Comparison of ENCODE assay signal across 8 cellular contexts in the genomic region with DNA sequence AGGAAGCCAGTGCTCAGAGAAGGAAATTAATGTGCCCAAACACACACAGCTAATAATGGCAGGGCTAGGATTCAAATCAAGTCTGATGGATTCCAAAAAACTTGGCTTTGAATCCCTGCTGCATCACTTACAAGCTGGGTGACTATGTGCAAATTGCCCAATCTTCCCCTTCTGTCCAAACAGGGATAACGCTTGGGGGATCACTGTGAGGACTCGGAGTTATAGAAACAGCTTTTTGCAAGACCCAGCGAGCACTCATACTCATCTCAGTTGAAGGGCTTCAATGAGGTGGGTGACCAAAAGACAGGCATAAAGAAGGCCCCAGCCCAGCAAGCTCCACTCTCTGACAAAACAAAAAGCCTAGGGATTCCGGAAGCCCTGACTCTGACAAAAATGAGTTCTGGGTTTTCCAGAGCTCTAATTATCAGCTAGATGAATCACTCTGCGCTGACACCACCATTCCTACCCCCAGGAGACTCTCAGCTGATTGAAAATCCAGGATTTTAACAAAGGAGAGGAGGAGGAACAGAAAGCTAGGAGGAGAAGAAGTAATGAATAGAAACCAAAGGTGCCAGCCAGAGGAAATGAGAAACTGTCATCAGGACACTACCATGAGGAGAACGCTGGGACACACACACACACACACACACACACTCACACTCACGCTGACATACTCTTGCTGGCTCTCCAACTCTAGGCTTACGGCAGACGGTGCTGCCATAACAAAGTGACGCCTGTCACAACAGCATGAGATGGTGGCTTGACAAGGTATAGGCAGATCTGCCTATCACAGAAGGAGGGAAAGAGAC. TPM values are rescaled to one million over a fixed set of nuclear protein-coding genes. Genes with fewer than 3 reads are reported as not detected.
DNase-seq lines count a peak whose midpoint lies in the region; ATAC-seq, FAIRE-seq and TF ChIP-seq lines count a peak whose summit lies in the region.

No MANE protein-coding gene starts in this region.

- ATAC-seq in K562 = no peak
- ATAC-seq in thoracic aorta (ENCODE audit: insufficient number of reproducible peaks, low FRiP score, low read depth) = no peak
- ATAC-seq in GM18520 (IDR thresholded peaks at IDR 0.05; ENCODE audit: unreplicated experiment) = no peak
- no peak for ATAC-seq in GM21447 (IDR thresholded peaks at IDR 0.05; ENCODE audit: unreplicated experiment)

- H3K4me3 ChIP-seq in K562 (peak overlapping the region; percentile 91), thoracic aorta (peak overlapping the region; percentile 70)

- intact Hi-C loops in Calu3 (cut with micrococcal nuclease; ENCODE audit: unreplicated experiment) (no loop called here), K562 (cut with micrococcal nuclease) (loop anchor here (5.0 kb wide), 1 partner anchor 65 kb away; a partner anchor contains a TSS)

- H2AFZ ChIP-seq in K562 (ENCODE audit: low read depth, low read length) = peak overlapping the region; percentile 42

- POLR2A ChIA-PET in K562 (lab: Yijun Ruan, JAX) = interaction anchor here (0.6 to 9.7 kb wide), 44 partner anchors 10 to 1085 kb away, joined by 3 to 315 read pairs (median 4); a partner anchor contains a TSS

- H3K79me2 ChIP-seq in K562 (ENCODE audit: control insufficient read depth, insufficient read depth, low read length) = peaks cover 41% of the 10 kb centered on the region

- peak overlapping the region; percentile 100 for H3K27ac Mint-ChIP-seq in Calu3 (ENCODE audit: unreplicated experiment)

- FAIRE-seq in K562 (lab: Jason Lieb, UNC) = peak; percentile 15

- DNase-seq in Calu3 = no peak
- peak; percentile 69 for DNase-seq in NCI-H2227 (lab: John Stamatoyannopoulos, UW; ENCODE audit: unreplicated experiment)
- peak in 1 of 4 experiments; percentile 51 for DNase-seq in K562 (ENCODE audit: extremely low read depth in 1 of 4, low spot score in 3 of 4)
- no peak for DNase-seq in thoracic aorta (ENCODE audit: low spot score)
- no peak for DNase-seq in activated CD8-positive, alpha-beta memory T cell treated with anti-CD3 and anti-CD28 coated beads for 24 hours

- TF ChIP-seq POLR2A in K562 (conservative IDR thresholded peaks at IDR 0.05) = no peak; the same call in 1 of the 2 replicates

- H3K9me3 Mint-ChIP-seq in Calu3 (ENCODE audit: low read depth, unreplicated experiment) = no peaks in the 10 kb centered on the region

- TF ChIP-seq CTCF in Calu3 (IDR thresholded peaks at IDR 0.05; ENCODE audit: unreplicated experiment) = no peak
- TF ChIP-seq CTCF in K562 (IDR thresholded peaks at IDR 0.05 in 2 of 3, conservative IDR thresholded peaks at IDR 0.05 in 1 of 3; ENCODE audit: insufficient read depth in 2 of 3, low read depth in 1 of 3, low read length in 3 of 3) = 0 out of 6 replicates have a peak, but pooled peaks of 1 of the 3 experiments have one; percentile 2
- TF ChIP-seq CTCF in thoracic aorta (IDR thresholded peaks at IDR 0.05) = no peak

- H3K27me3 ChIP-seq in K562 (ENCODE audit: control insufficient read depth in 2 of 2, insufficient read depth in 2 of 2, low read length in 2 of 2) (no peaks in the 10 kb centered on the region), layer of hippocampus (ENCODE audit: control insufficient read depth, insufficient read depth, low read length) (no peaks in the 10 kb centered on the region), thoracic aorta (replicated peaks; ENCODE audit: insufficient read depth) (no peaks in the 10 kb centered on the region)

- TF ChIP-seq RAD21 in K562 (CRISPR knock-in tag; conservative IDR thresholded peaks at IDR 0.05 in 1 of 2, IDR thresholded peaks at IDR 0.05 in 1 of 2) = no peak; a peak in 1 of 4 replicates

- peaks cover 43% of the 10 kb centered on the region for H3K4me1 Mint-ChIP-seq in Calu3 (ENCODE audit: low read depth, unreplicated experiment)

- peak overlapping the region; percentile 99 for H3K4me2 ChIP-seq in K562 (ENCODE audit: insufficient read depth, low read length)

- TF ChIP-seq EP300 in K562 (IDR thresholded peaks at IDR 0.05; ENCODE audit: low read length) = peak; percentile 31

- H3K9ac ChIP-seq in K562 (ENCODE audit: insufficient read depth in 1 of 2, low read depth in 2 of 2, low read length in 2 of 2) = peak overlapping the region; percentile 90 to 99; a peak in 3 of 4 replicates

- H3K9me1 ChIP-seq in K562 (ENCODE audit: control insufficient read depth, insufficient read depth, low read length) = peaks cover 5% of the 10 kb centered on the region

- H3K9me3 ChIP-seq in K562 (replicated peaks; ENCODE audit: control insufficient read depth, insufficient read depth, low read depth, low read length) (no peaks in the 10 kb centered on the region), thoracic aorta (no peaks in the 10 kb centered on the region)

- in situ Hi-C loops in K562 (cut with MboI) = no loop called here

- H4K20me1 ChIP-seq in K562 (replicated peaks; ENCODE audit: control insufficient read depth, insufficient read depth, low read length) = peaks cover 16% of the 10 kb centered on the region; the same call in 1 of the 2 replicates

- H3K4me3 Mint-ChIP-seq in Calu3 (ENCODE audit: low read depth, unreplicated experiment) = peak overlapping the region; percentile 90

- H3K36me3 ChIP-seq in K562 (ENCODE audit: control insufficient read depth, insufficient read depth, low read length) (peaks cover 51% of the 10 kb centered on the region), thoracic aorta (peaks cover 11% of the 10 kb centered on the region)

- BruUV-seq in Calu3 (replicated peaks; lab: Mats Ljungman, UMichigan) (no TSS peak), K562 (replicated peaks; lab: Mats Ljungman, UMichigan) (no TSS peak)

- peaks cover 62% of the 10 kb centered on the region for H3K36me3 Mint-ChIP-seq in Calu3 (ENCODE audit: insufficient read depth, unreplicated experiment)

- no peaks in the 10 kb centered on the region for H3K27me3 Mint-ChIP-seq in Calu3 (ENCODE audit: unreplicated experiment)

- CTCF ChIA-PET in Calu3 (lab: Charles Lee) = interaction anchor here (0.6 to 2.1 kb wide), 9 partner anchors 10 to 1545 kb away, joined by 3 to 12 read pairs (median 6); a partner anchor contains a TSS
- CTCF ChIA-PET in K562 (lab: Yijun Ruan, JAX; ENCODE audit: low intra/inter-chr PET ratio) = interaction anchor here (0.5 kb wide), 1 partner anchor 19 kb away, joined by 4 read pairs; no protein-coding TSS in a partner anchor

- 38% methylated on average over 10 of the region's 10 CpGs for WGBS in K562 (ENCODE audit: insufficient coverage, low coverage, missing lambda C conversion rate)

- peak overlapping the region; percentile 99 for H3K27ac ChIP-seq in K562 (ENCODE audit: extremely low read depth, low read depth, low read length)
- peak overlapping the region; percentile 95 for H3K27ac ChIP-seq in layer of hippocampus (ENCODE audit: low read depth, low read length)
- peak overlapping the region; percentile 86 to 96 for H3K27ac ChIP-seq in thoracic aorta

- H3K4me1 ChIP-seq in K562 (replicated peaks in 1 of 2; ENCODE audit: control insufficient read depth in 2 of 2, insufficient read depth in 2 of 2, low read length in 2 of 2) = peaks cover 28 to 29% of the 10 kb centered on the region in 2 experiments
- H3K4me1 ChIP-seq in thoracic aorta (ENCODE audit: control insufficient read depth in 1 of 2, low read depth in 2 of 2) = peaks cover 20 to 60% of the 10 kb centered on the region in 2 donors

TF ChIP-seq in K562, 482 proteins besides CTCF, POLR2A, EP300 and RAD21 (continues in another document):
- no peak for TF ChIP-seq SIRT6 (IDR thresholded peaks at IDR 0.05; ENCODE audit: low read depth, low read length)
- TF ChIP-seq TCF7L2 (IDR thresholded peaks at IDR 0.05; ENCODE audit: low read depth, low read length) = no peak
- no peak for TF ChIP-seq CBX3 (IDR thresholded peaks at IDR 0.05; ENCODE audit: borderline replicate concordance in 1 of 2, low read length in 2 of 2)

RNA-seq across cellular contexts. Expression of a gene that starts 1.6 kb away (rescaled TPM):
- total RNA-seq in Calu3 (2022) = 44.5 and 52.1 TPM in 2 replicates
- total RNA-seq in K562 (2011; cell fraction: chromatin; rRNA removed; ENCODE audit: low replicate concordance) = 24.8 and 55.6 TPM in 2 replicates
- 29.2 and 31.0 TPM in 2 replicates for total RNA-seq in K562 (2011; cell fraction: nucleolus; rRNA removed)
- total RNA-seq in K562 (2011; cell fraction: nucleoplasm; rRNA removed) = 30.9 and 40.1 TPM in 2 replicates
- 39.1 and 55.1 TPM in 2 replicates for total RNA-seq in K562 (2014; rRNA removed)
- total RNA-seq in K562 (2014; rRNA removed; fragmentation: Illumina TruSeq; extraction: Trizol) = 18.5 and 22.8 TPM in 2 replicates
- total RNA-seq in K562 (2015; rRNA removed; fragmentation: Illumina TruSeq; extraction: Trizol) = 27.1 and 27.6 TPM in 2 replicates
- 90.1 and 94.3 TPM in 2 replicates for total RNA-seq in K562 (2021)
- polyA plus RNA-seq in K562 (2011; rRNA removed) = 57.8 and 73.8 TPM in 2 replicates
- polyA plus RNA-seq in K562 (2011; cell fraction: cytosol; rRNA removed) = 46.1 and 62.2 TPM in 2 replicates
- 37.6 and 46.3 TPM in 2 replicates for polyA plus RNA-seq in K562 (2011; cell fraction: nucleus; rRNA removed)
- 62.9 and 132 TPM in 2 replicates for polyA plus RNA-seq in K562 (2012)
- 62.9 and 78.0 TPM in 2 replicates for polyA plus RNA-seq in K562 (2014; fragmentation: Illumina TruSeq; extraction: Trizol)
- polyA plus RNA-seq in K562 (2014; fragmentation: Nextera tagmentation; extraction: Ambion mirVana) = 1 to 10 TPM in 1 of 2 experiments, under 1 TPM in 1; 0.69 to 1.7 TPM
- 59.0 and 63.1 TPM in 2 replicates for polyA plus RNA-seq in K562 (2014; rRNA removed)
- polyA minus RNA-seq in K562 (2011; rRNA and poly(A)+ RNA removed) = 49.4 and 58.5 TPM in 2 replicates
- polyA minus RNA-seq in K562 (2011; cell fraction: cytosol; rRNA and poly(A)+ RNA removed) = 25.9 and 28.4 TPM in 2 replicates
- 9.8 and 13.2 TPM in 2 replicates for polyA minus RNA-seq in K562 (2011; cell fraction: nucleus; rRNA and poly(A)+ RNA removed)
- 10 to 100 TPM; 60.3 to 61.5 TPM for total RNA-seq in thoracic aorta

RNA-seq across cellular contexts. Expression of a gene that starts 10.4 kb away (rescaled TPM):
- 35.2 and 42.7 TPM in 2 replicates for total RNA-seq in Calu3 (2022)
- total RNA-seq in K562 (2011; cell fraction: chromatin; rRNA removed; ENCODE audit: low replicate concordance) = 20.5 and 63.8 TPM in 2 replicates
- 55.5 and 59.9 TPM in 2 replicates for total RNA-seq in K562 (2011; cell fraction: nucleolus; rRNA removed)
- 40.9 and 45.8 TPM in 2 replicates for total RNA-seq in K562 (2011; cell fraction: nucleoplasm; rRNA removed)
- 68.9 and 94.6 TPM in 2 replicates for total RNA-seq in K562 (2014; rRNA removed)
- 9.8 and 13.2 TPM in 2 replicates for total RNA-seq in K562 (2014; rRNA removed; fragmentation: Illumina TruSeq; extraction: Trizol)
- total RNA-seq in K562 (2015; rRNA removed; fragmentation: Illumina TruSeq; extraction: Trizol) = 21.8 and 23.3 TPM in 2 replicates
- 85.7 and 88.0 TPM in 2 replicates for total RNA-seq in K562 (2021)
- 91.4 and 95.2 TPM in 2 replicates for polyA plus RNA-seq in K562 (2011; rRNA removed)
- polyA plus RNA-seq in K562 (2011; cell fraction: cytosol; rRNA removed) = 111 and 190 TPM in 2 replicates
- 44.9 and 48.3 TPM in 2 replicates for polyA plus RNA-seq in K562 (2011; cell fraction: nucleus; rRNA removed)
- polyA plus RNA-seq in K562 (2012) = 91.2 and 105 TPM in 2 replicates
- polyA plus RNA-seq in K562 (2014; fragmentation: Illumina TruSeq; extraction: Trizol) = 122 and 153 TPM in 2 replicates
- 10 to 100 TPM; 34.8 to 56.9 TPM for polyA plus RNA-seq in K562 (2014; fragmentation: Nextera tagmentation; extraction: Ambion mirVana)
- polyA plus RNA-seq in K562 (2014; rRNA removed) = 146 and 168 TPM in 2 replicates
- polyA minus RNA-seq in K562 (2011; rRNA and poly(A)+ RNA removed) = 26.2 and 41.8 TPM in 2 replicates
- polyA minus RNA-seq in K562 (2011; cell fraction: cytosol; rRNA and poly(A)+ RNA removed) = 26.6 and 38.0 TPM in 2 replicates
- polyA minus RNA-seq in K562 (2011; cell fraction: nucleus; rRNA and poly(A)+ RNA removed) = 17.1 and 23.5 TPM in 2 replicates
- total RNA-seq in thoracic aorta = 10 to 100 TPM; 14.4 to 34.4 TPM
